ENCODE assay signal across 8 cellular contexts in the genomic region with DNA sequence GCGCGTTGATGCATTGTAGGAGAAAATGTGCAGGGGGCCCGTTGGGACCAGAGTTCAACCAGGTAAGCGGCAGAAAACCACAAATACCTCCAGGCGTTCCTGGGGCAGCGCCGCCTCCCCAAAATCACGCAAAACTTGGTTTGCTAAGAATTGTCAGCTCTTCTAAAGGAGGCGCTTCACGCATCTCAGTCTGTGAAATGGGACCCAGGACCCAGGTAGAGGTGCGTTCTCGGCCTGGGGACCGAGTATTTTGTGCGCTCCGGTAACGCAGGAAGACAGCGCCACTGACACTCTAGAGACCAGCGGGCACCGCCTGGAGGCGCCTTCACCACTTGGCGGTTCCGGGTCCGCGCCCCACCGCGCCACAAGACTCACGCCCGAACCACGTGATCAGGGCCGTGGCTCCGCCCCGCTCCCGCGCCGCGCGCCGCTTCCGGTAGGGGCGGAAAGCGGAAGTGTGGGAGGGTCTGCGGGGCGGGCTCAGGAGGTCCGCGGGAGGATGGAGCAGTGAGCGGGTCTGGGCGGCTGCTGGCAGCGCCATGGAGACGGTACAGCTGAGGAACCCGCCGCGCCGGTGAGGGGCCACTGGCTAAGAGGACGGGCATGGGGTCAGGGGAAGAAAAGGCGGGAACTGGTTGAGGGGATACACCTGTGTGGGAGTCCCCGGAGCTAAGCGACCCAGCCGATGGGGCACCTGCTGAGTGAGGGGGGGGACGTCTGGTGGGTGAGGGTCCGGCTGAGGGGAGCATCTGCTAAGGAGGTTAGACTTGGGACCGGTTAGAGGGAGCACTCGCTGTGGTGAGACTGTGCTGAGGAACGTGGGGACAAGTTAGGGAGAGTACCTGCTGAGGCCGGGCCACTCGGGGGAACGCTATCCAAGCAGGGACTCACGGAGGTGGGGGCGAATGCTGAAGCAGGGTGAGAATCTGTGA. TPM values are rescaled to one million over a fixed set of nuclear protein-coding genes. Genes with fewer than 3 reads are reported as not detected.
A peak's percentile ranks its signal among the peaks of the same experiment; 100 is the strongest.
DNase-seq lines count a peak whose midpoint lies in the region; ATAC-seq and TF ChIP-seq lines count a peak whose summit lies in the region.

A gene (plus strand): TSS at position 483 of the 932 bp plus-strand sequence. CDS start 57 bp downstream, at position 540.

- H3K9me3 Mint-ChIP-seq in activated naive CD4-positive, alpha-beta T cell treated with anti-CD3 and anti-CD28 coated beads, Interleukin-2, amount 50 U/mL, for 72 hours: no peaks in the 10 kb centered on the region
- H3K9me3 Mint-ChIP-seq in osteocyte (ENCODE audit: unreplicated experiment): no peaks in the 10 kb centered on the region

- H3K9me3 ChIP-seq in thymus (ENCODE audit: control insufficient read depth): no peaks in the 10 kb centered on the region

- H3K4me1 ChIP-seq in thymus (ENCODE audit: control insufficient read depth, insufficient read depth, low read length): peaks cover 23% of the 10 kb centered on the region

- under 1% methylated on average over 68 of the region's 68 CpGs for WGBS in thymus

- H3K36me3 Mint-ChIP-seq in activated naive CD4-positive, alpha-beta T cell treated with anti-CD3 and anti-CD28 coated beads, Interleukin-2, amount 50 U/mL, for 72 hours: peaks cover 32 to 37% of the 10 kb centered on the region in 2 donors
- peaks cover under 1% of the 10 kb centered on the region for H3K36me3 Mint-ChIP-seq in osteocyte (ENCODE audit: unreplicated experiment)

- no peaks in the 10 kb centered on the region for H3K36me3 ChIP-seq in thymus (ENCODE audit: control insufficient read depth, insufficient read depth)

- H3K4me3 ChIP-seq in thymus (ENCODE audit: low read length): peak within 1 kb of the TSS; percentile 64

- H3K27me3 ChIP-seq in thymus (ENCODE audit: control insufficient read depth, insufficient read depth): no peaks in the 10 kb centered on the region

- TF ChIP-seq CTCF in GM10266 (IDR thresholded peaks at IDR 0.05; ENCODE audit: control insufficient read depth, insufficient read depth, low read depth, missing control alignments): peak; percentile 70
- peak; percentile 48 for TF ChIP-seq CTCF in osteocyte (IDR thresholded peaks at IDR 0.05)

- H3K4me1 Mint-ChIP-seq in osteocyte (ENCODE audit: unreplicated experiment): peaks cover 42% of the 10 kb centered on the region

- ATAC-seq in HG02588 (IDR thresholded peaks at IDR 0.05; ENCODE audit: unreplicated experiment) (peak; percentile 68), SK-N-SH treated with all-trans-retinoic acid at 6 μM for 48 hours (peak; percentile 95)
- peak; percentile 77 to 78 for ATAC-seq in activated naive CD4-positive, alpha-beta T cell treated with anti-CD3 and anti-CD28 coated beads, Interleukin-2, amount 50 U/mL, for 72 hours

- DNase-seq in GM10266 (ENCODE audit: extremely low spot score) (peak; percentile 87), NCI-H1092 (lab: John Stamatoyannopoulos, UW) (peak; percentile 90), glomerular visceral epithelial cell (ENCODE audit: extremely low spot score) (peak; percentile 95), osteocyte (ENCODE audit: extremely low spot score, unreplicated experiment) (peak; percentile 97)
- DNase-seq in activated naive CD4-positive, alpha-beta T cell treated with anti-CD3 and anti-CD28 coated beads, Interleukin-2, amount 50 U/mL, for 72 hours (ENCODE audit: low spot score in 2 of 2): peak; percentile 95 to 97

- peak within 1 kb of the TSS; percentile 99 to 100 for H3K27ac Mint-ChIP-seq in activated naive CD4-positive, alpha-beta T cell treated with anti-CD3 and anti-CD28 coated beads, Interleukin-2, amount 50 U/mL, for 72 hours
- H3K27ac Mint-ChIP-seq in osteocyte (ENCODE audit: unreplicated experiment): peak within 1 kb of the TSS; percentile 86

- H3K27ac ChIP-seq in thymus (ENCODE audit: low read depth): peak within 1 kb of the TSS; percentile 90

- peak within 1 kb of the TSS; percentile 99 for H3K4me3 Mint-ChIP-seq in osteocyte (ENCODE audit: unreplicated experiment)

- H3K27me3 Mint-ChIP-seq in osteocyte (ENCODE audit: unreplicated experiment): no peaks in the 10 kb centered on the region

TF ChIP-seq in SK-N-SH treated with all-trans-retinoic acid at 6 μM for 48 hours, 23 proteins besides CTCF, POLR2A, EP300 and RAD21:
- TF ChIP-seq ZNF70 (CRISPR knock-in tag; IDR thresholded peaks at IDR 0.05) (peak; percentile 98), OSR1 (CRISPR knock-in tag; IDR thresholded peaks at IDR 0.05) (no peak)

RNA-seq across cellular contexts. Expression of the gene that starts here (rescaled TPM):
- total RNA-seq in activated naive CD4-positive, alpha-beta T cell treated with anti-CD3 and anti-CD28 coated beads, Interleukin-2, amount 50 U/mL, for 72 hours: 100 to 1,000 TPM; 149 to 205 TPM
- total RNA-seq in osteocyte: 25.3 and 29.7 TPM in 2 replicates
- polyA plus RNA-seq in thymus: 35.0 TPM

Comparison
In these comparisons a context has a peak if more than half of its experiments do, and no peak if none do; other contexts are left out.
1. Peak in every context shown above with its lines: DNase-seq, ATAC-seq, H3K4me3 ChIP-seq and H3K27ac ChIP-seq.